In genomic region chr9:133992780-133993634, GRCh38 we compare ENCODE assay signal across 8 cellular contexts. TPM values are rescaled to one million over a fixed set of nuclear protein-coding genes. Genes with fewer than 3 reads are reported as not detected.
DNase-seq lines count a peak whose midpoint lies in the region; ATAC-seq, FAIRE-seq and TF ChIP-seq lines count a peak whose summit lies in the region.

No MANE protein-coding gene starts in this region.

- peaks cover 16% of the 10 kb centered on the region for H3K4me1 ChIP-seq in A673 (ENCODE audit: insufficient read depth, low read length, poor library complexity, severe bottlenecking)
- H3K4me1 ChIP-seq in colonic mucosa, result peaks cover 8% of the 10 kb centered on the region
- peaks cover 50% of the 10 kb centered on the region for H3K4me1 ChIP-seq in HepG2 (ENCODE audit: insufficient read depth, low read length)

- H3K9ac ChIP-seq in colonic mucosa (ENCODE audit: low read depth in 2 of 2, low read length in 2 of 2), result peak overlapping the region; percentile 55 to 93
- peak overlapping the region; percentile 82 for H3K9ac ChIP-seq in HepG2 (ENCODE audit: insufficient read depth, low read depth, low read length)

- H3K4me3 ChIP-seq in A673 (ENCODE audit: low read depth, low read length, poor library complexity, severe bottlenecking) (peak overlapping the region; percentile 92), colonic mucosa (peak overlapping the region; percentile 59), HepG2 (replicated peaks in 1 of 3; ENCODE audit: insufficient read depth in 1 of 3, low read depth in 2 of 3, low read length in 3 of 3) (peak overlapping the region; percentile 80 to 98 (median 97))

- WGBS in HepG2 (ENCODE audit: low lambda C conversion rate), result 4% methylated on average over 10 of the region's 74 CpGs

- H3K4me1 Mint-ChIP-seq in activated CD4-positive, alpha-beta T cell treated with anti-CD3 and anti-CD28 coated beads for 36 hours, result peaks cover 2% of the 10 kb centered on the region

- peaks cover 26% of the 10 kb centered on the region; the same call in 1 of the 2 replicates for H4K20me1 ChIP-seq in HepG2 (ENCODE audit: insufficient read depth, low read length)

- no peaks in the 10 kb centered on the region for H3K27me3 ChIP-seq in A673 (replicated peaks; ENCODE audit: insufficient read depth, low read depth, low read length, poor library complexity)
- H3K27me3 ChIP-seq in colonic mucosa, result no peaks in the 10 kb centered on the region
- no peaks in the 10 kb centered on the region for H3K27me3 ChIP-seq in HepG2 (ENCODE audit: control insufficient read depth in 1 of 2, insufficient read depth in 2 of 2, low read length in 2 of 2)

- peaks cover 38% of the 10 kb centered on the region for H3K79me2 ChIP-seq in HepG2 (ENCODE audit: insufficient read depth, low read length)

- H3K4me2 ChIP-seq in HepG2 (ENCODE audit: low read depth, low read length), result peak overlapping the region; percentile 96

- intact Hi-C loops in A673 (cut with micrococcal nuclease; ENCODE audit: unreplicated experiment) (loop anchor here (1.0 kb wide), 1 partner anchor 200 kb away; no protein-coding TSS in a partner anchor), colonic mucosa (cut with DNase I) (no loop called here), HepG2 (cut with micrococcal nuclease; ENCODE audit: unreplicated experiment) (no loop called here)
- intact Hi-C loops in activated CD4-positive, alpha-beta T cell treated with anti-CD3 and anti-CD28 coated beads for 36 hours (cut with DNase I, micrococcal nuclease), result loop anchor here (1.0 to 10.0 kb wide), 9 partner anchors 32 to 618 kb away; partner anchors contain the start of genes BRD3 (in 2 of the 2), BRD3OS (in 1 of the 2), FAM163B (in 1 of the 2) and RNU6ATAC (in 1 of the 2)

- no peak for FAIRE-seq in HepG2 (lab: Jason Lieb, UNC)

- peak in 1 of 2 experiments; percentile 54; a peak in 2 of 4 replicates for TF ChIP-seq POLR2A in HepG2 (IDR thresholded peaks at IDR 0.05; ENCODE audit: insufficient read depth in 1 of 2, low read depth in 2 of 2, low read length in 2 of 2)

- H3K4me3 Mint-ChIP-seq in activated CD4-positive, alpha-beta T cell treated with anti-CD3 and anti-CD28 coated beads for 36 hours, result peak overlapping the region; percentile 61

- H3K9me3 Mint-ChIP-seq in activated CD4-positive, alpha-beta T cell treated with anti-CD3 and anti-CD28 coated beads for 36 hours (ENCODE audit: low read depth), result no peaks in the 10 kb centered on the region

- H3K36me3 Mint-ChIP-seq in activated CD4-positive, alpha-beta T cell treated with anti-CD3 and anti-CD28 coated beads for 36 hours (ENCODE audit: low read depth), result no peaks in the 10 kb centered on the region

- no peak overlapping the region for H3K27ac Mint-ChIP-seq in activated CD4-positive, alpha-beta T cell treated with anti-CD3 and anti-CD28 coated beads for 36 hours

- POLR2A ChIA-PET in A673 (lab: Charles Lee; ENCODE audit: low non-redundant PET) (no interaction called here), HepG2 (lab: Yijun Ruan, JAX) (interaction anchor here (0.8 to 1.6 kb wide), 16 partner anchors 9 to 266 kb away, joined by 3 to 19 read pairs (median 4); partner anchors contain the start of genes BRD3OS and SARDH)
- POLR2A ChIA-PET in activated CD4-positive, alpha-beta T cell treated with anti-CD3 and anti-CD28 coated beads for 36 hours (lab: Charles Lee), result no interaction called here

- TF ChIP-seq EP300 in HepG2 (IDR thresholded peaks at IDR 0.05; ENCODE audit: low read depth in 2 of 2, low read length in 2 of 2), result no peak
- TF ChIP-seq EP300 in HepG2 (CRISPR knock-in tag; IDR thresholded peaks at IDR 0.05; ENCODE audit: borderline replicate concordance), result no peak

- ATAC-seq in GM18868 (IDR thresholded peaks at IDR 0.05; ENCODE audit: unreplicated experiment), result peak; percentile 57
- ATAC-seq in HG03139 (IDR thresholded peaks at IDR 0.05; ENCODE audit: unreplicated experiment), result peak; percentile 38
- peak; percentile 75 for ATAC-seq in activated CD4-positive, alpha-beta T cell treated with anti-CD3 and anti-CD28 coated beads for 36 hours
- ATAC-seq in HepG2, result peak; percentile 55

- peak; percentile 83 for DNase-seq in A673 (ENCODE audit: low spot score)
- DNase-seq in NCI-H446 treated with DMSO at 0.1 percent for 48 hours (lab: John Stamatoyannopoulos, UW), result peak; percentile 39
- peak; percentile 88 for DNase-seq in activated CD4-positive, alpha-beta T cell treated with anti-CD3 and anti-CD28 coated beads for 36 hours
- peak; percentile 95 for DNase-seq in colonic mucosa
- DNase-seq in HepG2 (ENCODE audit: low spot score), result peak; percentile 77
- peak; percentile 62 to 84 for DNase-seq in stimulated activated CD4-positive, alpha-beta T cell treated with anti-CD3 and anti-CD28 coated beads, Interleukin-4, amount 100 ng/mL, for 4 hours

- H2AFZ ChIP-seq in HepG2 (ENCODE audit: low read length), result no peak overlapping the region

- in situ Hi-C loops in HepG2 (cut with HindIII; ENCODE audit: extremely low pct_ligation_motif_present, low pct_unique_long_range_greater_than_20kb), result loop anchor here (5.0 kb wide), 1 partner anchor 206 kb away; no protein-coding TSS in a partner anchor

- H3K27me3 Mint-ChIP-seq in activated CD4-positive, alpha-beta T cell treated with anti-CD3 and anti-CD28 coated beads for 36 hours, result peaks cover 3% of the 10 kb centered on the region

- TF ChIP-seq CTCF in A673 (conservative IDR thresholded peaks at IDR 0.05; ENCODE audit: low read depth, low read length) (peak; percentile 61), colonic mucosa (IDR thresholded peaks at IDR 0.05) (no peak), HepG2 (CRISPR knock-in tag; IDR thresholded peaks at IDR 0.05) (peak; percentile 79)

- CTCF ChIA-PET in A673 (lab: Charles Lee) (interaction anchor here (0.7 to 3.1 kb wide), 8 partner anchors 26 to 250 kb away, joined by 3 to 54 read pairs (median 6); no protein-coding TSS in a partner anchor), HepG2 (lab: Yijun Ruan, JAX; ENCODE audit: low intra/inter-chr PET ratio, low total read pairs) (interaction anchor here (1.2 to 4.0 kb wide), 4 partner anchors 199 to 253 kb away, joined by 3 to 40 read pairs (median 18); no protein-coding TSS in a partner anchor)
- CTCF ChIA-PET in activated CD4-positive, alpha-beta T cell treated with anti-CD3 and anti-CD28 coated beads for 36 hours (lab: Charles Lee), result interaction anchor here (0.6 to 3.3 kb wide), 14 partner anchors 12 to 1504 kb away, joined by 3 to 54 read pairs (median 4); partner anchors contain the start of gene BRD3OS

- BruUV-seq in A673 (replicated peaks; lab: Mats Ljungman, UMichigan) (no TSS peak), HepG2 (replicated peaks; lab: Mats Ljungman, UMichigan) (TSS peak; percentile 61)

- no peaks in the 10 kb centered on the region for H3K9me3 ChIP-seq in A673 (ENCODE audit: low read depth, low read length, poor library complexity, severe bottlenecking)
- no peaks in the 10 kb centered on the region for H3K9me3 ChIP-seq in colonic mucosa
- no peaks in the 10 kb centered on the region for H3K9me3 ChIP-seq in HepG2 (ENCODE audit: low read length)

- no peaks in the 10 kb centered on the region for H3K36me3 ChIP-seq in A673 (ENCODE audit: insufficient read depth, low read length, poor library complexity, severe bottlenecking)
- H3K36me3 ChIP-seq in colonic mucosa, result no peaks in the 10 kb centered on the region
- H3K36me3 ChIP-seq in HepG2 (replicated peaks in 1 of 2; ENCODE audit: control insufficient read depth in 1 of 2, insufficient read depth in 2 of 2, low read length in 2 of 2), result no peaks in the 10 kb centered on the region; a peak in 1 of 5 replicates

- peak overlapping the region; percentile 88 for H3K27ac ChIP-seq in A673 (ENCODE audit: low read depth, low read length, poor library complexity, severe bottlenecking)
- H3K27ac ChIP-seq in colonic mucosa, result peak overlapping the region; percentile 89
- peak overlapping the region; percentile 79 for H3K27ac ChIP-seq in HepG2 (ENCODE audit: extremely low read length, insufficient read depth, low read length)

- TF ChIP-seq RAD21 in HepG2 (CRISPR knock-in tag; IDR thresholded peaks at IDR 0.05), result peak; percentile 70

RNA-seq across cellular contexts. Expression of gene VAV2, which starts 0.9 kb away (rescaled TPM):
- 16.4 and 18.0 TPM in 2 replicates for total RNA-seq in A673 (2021)
- total RNA-seq in activated CD4-positive, alpha-beta T cell treated with anti-CD3 and anti-CD28 coated beads for 36 hours, result 1 to 10 TPM; 5.1 to 6.5 TPM
- 10 to 100 TPM; 30.7 to 45.1 TPM for total RNA-seq in colonic mucosa
- total RNA-seq in HepG2 (2016; rRNA removed; fragmentation: Illumina TruSeq; extraction: Trizol), result 21.2 and 22.5 TPM in 2 replicates
- 11.6 and 15.3 TPM in 2 replicates for total RNA-seq in HepG2 (2016; cell fraction: cytosol; rRNA removed; fragmentation: Illumina TruSeq; extraction: Trizol; ENCODE audit: low read depth)
- total RNA-seq in HepG2 (2016; cell fraction: insoluble cytoplasmic fraction; rRNA removed; fragmentation: Illumina TruSeq; extraction: Trizol), result 17.5 and 22.6 TPM in 2 replicates
- 15.0 and 15.8 TPM in 2 replicates for total RNA-seq in HepG2 (2016; cell fraction: membrane; rRNA removed; fragmentation: Illumina TruSeq; extraction: Trizol)
- total RNA-seq in HepG2 (2016; cell fraction: nucleus; rRNA removed; fragmentation: Illumina TruSeq; extraction: Trizol), result 24.8 and 26.3 TPM in 2 replicates
- polyA plus RNA-seq in HepG2 (2011; rRNA removed), result 22.9 and 32.7 TPM in 2 replicates
- 23.2 and 24.2 TPM in 2 replicates for polyA plus RNA-seq in HepG2 (2011; cell fraction: cytosol; rRNA removed)
- 70.9 and 79.3 TPM in 2 replicates for polyA plus RNA-seq in HepG2 (2011; cell fraction: nucleus; rRNA removed)
- 34.9 and 35.5 TPM in 2 replicates for polyA plus RNA-seq in HepG2 (2012)
- 2.1 and 2.5 TPM in 2 replicates for polyA plus RNA-seq in HepG2 (2016; cell fraction: cytosol; fragmentation: Illumina TruSeq; extraction: Trizol; ENCODE audit: low read depth)
- polyA plus RNA-seq in HepG2 (2016; cell fraction: insoluble cytoplasmic fraction; fragmentation: Illumina TruSeq; extraction: Trizol; ENCODE audit: low read depth), result 21.5 and 26.8 TPM in 2 replicates
- 8.7 and 9.2 TPM in 2 replicates for polyA plus RNA-seq in HepG2 (2016; cell fraction: membrane; fragmentation: Illumina TruSeq; extraction: Trizol; ENCODE audit: low read depth)
- 61.9 and 62.3 TPM in 2 replicates for polyA plus RNA-seq in HepG2 (2016; cell fraction: nucleus; fragmentation: Illumina TruSeq; extraction: Trizol; ENCODE audit: insufficient read depth, low read depth)
- polyA minus RNA-seq in HepG2 (2011; rRNA and poly(A)+ RNA removed; ENCODE audit: low replicate concordance), result 37.6 and 51.8 TPM in 2 replicates
- 33.6 and 35.2 TPM in 2 replicates for polyA minus RNA-seq in HepG2 (2011; cell fraction: cytosol; rRNA and poly(A)+ RNA removed)
- polyA minus RNA-seq in HepG2 (2011; cell fraction: nucleus; rRNA and poly(A)+ RNA removed), result 32.7 and 34.4 TPM in 2 replicates

RNA-seq across cellular contexts. Expression of gene BRD3OS, which starts 32.3 kb away (rescaled TPM):
- total RNA-seq in A673 (2021) (13.5 and 22.2 TPM in 2 replicates), colonic mucosa (1 to 10 TPM; 5.2 to 6.9 TPM), HepG2 (2016; rRNA removed; fragmentation: Illumina TruSeq; extraction: Trizol) (4.9 and 5.0 TPM in 2 replicates)
- total RNA-seq in activated CD4-positive, alpha-beta T cell treated with anti-CD3 and anti-CD28 coated beads for 36 hours, result 10 to 100 TPM; 15.1 to 18.0 TPM
- 2.6 and 4.1 TPM in 2 replicates for total RNA-seq in HepG2 (2016; cell fraction: cytosol; rRNA removed; fragmentation: Illumina TruSeq; extraction: Trizol; ENCODE audit: low read depth)
- 4.9 and 5.5 TPM in 2 replicates for total RNA-seq in HepG2 (2016; cell fraction: insoluble cytoplasmic fraction; rRNA removed; fragmentation: Illumina TruSeq; extraction: Trizol)
- total RNA-seq in HepG2 (2016; cell fraction: membrane; rRNA removed; fragmentation: Illumina TruSeq; extraction: Trizol), result 10.3 and 11.9 TPM in 2 replicates
- total RNA-seq in HepG2 (2016; cell fraction: nucleus; rRNA removed; fragmentation: Illumina TruSeq; extraction: Trizol), result 3.1 and 4.3 TPM in 2 replicates
- polyA plus RNA-seq in HepG2 (2011; rRNA removed), result 3.9 and 5.7 TPM in 2 replicates
- 3.3 and 4.0 TPM in 2 replicates for polyA plus RNA-seq in HepG2 (2011; cell fraction: cytosol; rRNA removed)
- polyA plus RNA-seq in HepG2 (2011; cell fraction: nucleus; rRNA removed), result 3.3 and 3.7 TPM in 2 replicates
- 2.3 and 2.6 TPM in 2 replicates for polyA plus RNA-seq in HepG2 (2012)
- 4.5 and 6.0 TPM in 2 replicates for polyA plus RNA-seq in HepG2 (2016; cell fraction: cytosol; fragmentation: Illumina TruSeq; extraction: Trizol; ENCODE audit: low read depth)
- polyA plus RNA-seq in HepG2 (2016; cell fraction: insoluble cytoplasmic fraction; fragmentation: Illumina TruSeq; extraction: Trizol; ENCODE audit: low read depth), result 5.4 and 5.8 TPM in 2 replicates
- 8.8 and 10.1 TPM in 2 replicates for polyA plus RNA-seq in HepG2 (2016; cell fraction: membrane; fragmentation: Illumina TruSeq; extraction: Trizol; ENCODE audit: low read depth)
- 4.3 and 5.4 TPM in 2 replicates for polyA plus RNA-seq in HepG2 (2016; cell fraction: nucleus; fragmentation: Illumina TruSeq; extraction: Trizol; ENCODE audit: insufficient read depth, low read depth)
- polyA minus RNA-seq in HepG2 (2011; rRNA and poly(A)+ RNA removed; ENCODE audit: low replicate concordance), result 5.6 and 12.7 TPM in 2 replicates
- 2.5 and 3.1 TPM in 2 replicates for polyA minus RNA-seq in HepG2 (2011; cell fraction: cytosol; rRNA and poly(A)+ RNA removed)
- polyA minus RNA-seq in HepG2 (2011; cell fraction: nucleus; rRNA and poly(A)+ RNA removed), result 1.5 and 2.1 TPM in 2 replicates

Comparison
In these comparisons a context has a peak if more than half of its experiments do, and no peak if none do; other contexts are left out.
1. Peak in every context shown above with its lines: DNase-seq, ATAC-seq, H3K4me3 ChIP-seq and H3K27ac ChIP-seq.
2. DNase-seq: peak in every context shown above with its lines; median percentile 95 in colonic mucosa; 88 in activated CD4-positive, alpha-beta T cell treated with anti-CD3 and anti-CD28 coated beads for 36 hours; 83 in A673; 77 in HepG2; 73 in stimulated activated CD4-positive, alpha-beta T cell treated with anti-CD3 and anti-CD28 coated beads, Interleukin-4, amount 100 ng/mL, for 4 hours; 39 in NCI-H446 treated with DMSO at 0.1 percent for 48 hours.
3. intact Hi-C loops: an anchor here in A673 (1.0 kb wide) and activated CD4-positive, alpha-beta T cell treated with anti-CD3 and anti-CD28 coated beads for 36 hours (1.0 to 10.0 kb wide); none called in colonic mucosa and HepG2.